ENCODE assay signal across 12 cellular contexts in the genomic region with DNA sequence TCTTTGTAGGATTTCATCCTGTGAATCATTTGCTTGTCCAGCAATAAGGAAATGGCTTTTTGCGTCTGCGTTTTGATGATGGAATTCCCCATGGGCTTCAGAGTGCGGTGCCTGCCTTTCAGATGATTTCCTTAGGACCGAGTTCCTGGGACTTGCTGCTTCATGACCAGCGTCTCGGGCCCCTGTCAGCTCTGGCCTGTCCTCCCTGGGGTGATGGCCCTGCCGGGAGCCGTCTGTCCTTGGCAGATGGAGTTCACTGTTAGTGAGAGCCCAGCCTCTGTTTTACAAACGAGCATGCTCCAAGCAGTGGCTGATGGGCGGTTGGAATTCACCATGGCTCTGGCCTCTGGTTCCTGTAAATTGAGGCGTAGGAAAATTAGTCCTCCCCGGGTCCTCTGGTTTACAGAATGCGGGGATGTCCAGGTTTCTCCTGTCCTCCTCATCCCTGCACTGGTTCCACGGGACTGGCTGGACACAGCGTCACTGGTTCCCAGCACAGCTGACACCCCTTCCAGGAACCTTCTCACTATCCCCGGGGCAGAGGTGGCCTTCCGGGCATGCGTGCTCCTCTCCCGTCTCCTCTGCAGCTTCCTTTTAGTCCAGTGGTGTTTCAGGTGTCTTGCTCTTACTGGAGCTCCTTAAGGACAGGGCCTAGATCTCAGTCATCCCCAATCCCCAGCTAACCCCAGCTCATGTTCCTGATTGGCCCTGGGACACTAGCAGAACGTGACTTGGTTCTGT. TPM values are rescaled to one million over a fixed set of nuclear protein-coding genes. Genes with fewer than 3 reads are reported as not detected.
DNase-seq lines count a peak whose midpoint lies in the region; ATAC-seq and TF ChIP-seq lines count a peak whose summit lies in the region.
"Had no signal": no experiment of that assay in that cellular context is flagged by ENCODE, and none has a peak within 500 bp of the region (broad histone marks: within the 10 kb centered on the region; RNA-seq: fewer than 3 reads in every experiment).

No MANE protein-coding gene starts in this region.

- peaks cover 30% of the 10 kb centered on the region for H3K36me3 ChIP-seq in BLaER1
- H3K36me3 ChIP-seq in neural progenitor cell: no peaks in the 10 kb centered on the region

- H3K27ac ChIP-seq in BLaER1: peak overlapping the region; percentile 99
- H3K27ac ChIP-seq in neural progenitor cell: peak overlapping the region; percentile 46

- H3K4me2 ChIP-seq in BLaER1 (peak overlapping the region; percentile 99), neural progenitor cell (peak overlapping the region; percentile 29)

- no peak for TF ChIP-seq CTCF in HFFc6 (IDR thresholded peaks at IDR 0.05)
- TF ChIP-seq CTCF in neural progenitor cell (IDR thresholded peaks at IDR 0.05): no peak

- H3K4me3 Mint-ChIP-seq in HFFc6: no peak overlapping the region
- no peak overlapping the region for H3K4me3 Mint-ChIP-seq in neural progenitor cell

- peak overlapping the region; percentile 66 for H3K4me3 ChIP-seq in BLaER1
- H3K4me3 ChIP-seq in neural progenitor cell: no peak overlapping the region

- H3K27me3 Mint-ChIP-seq in HFFc6 (ENCODE audit: insufficient read depth) (no peaks in the 10 kb centered on the region; the same call in none of the 2 replicates), neural progenitor cell (ENCODE audit: insufficient read depth, low read depth) (no peaks in the 10 kb centered on the region)

- peaks cover 11% of the 10 kb centered on the region for H3F3A ChIP-seq in neural progenitor cell (ENCODE audit: low read depth)

- H3K9me3 ChIP-seq in BLaER1 (peaks cover 5% of the 10 kb centered on the region; the same call in 1 of the 2 replicates), neural progenitor cell (ENCODE audit: low read depth) (no peaks in the 10 kb centered on the region)

- H3K4me1 ChIP-seq in BLaER1 (peaks cover 81% of the 10 kb centered on the region), neural progenitor cell (peaks cover 43% of the 10 kb centered on the region)

- H3K9me3 Mint-ChIP-seq in HFFc6 (no peaks in the 10 kb centered on the region), neural progenitor cell (peaks cover 5% of the 10 kb centered on the region)

- H3K4me1 Mint-ChIP-seq in HFFc6 (ENCODE audit: low read depth) (peaks cover 35% of the 10 kb centered on the region), neural progenitor cell (peaks cover 57% of the 10 kb centered on the region)

- H3K27ac Mint-ChIP-seq in HFFc6: peak overlapping the region; percentile 44
- H3K27ac Mint-ChIP-seq in neural progenitor cell: peak overlapping the region; percentile 90

- peaks cover 26% of the 10 kb centered on the region for H4K20me1 ChIP-seq in BLaER1
- H4K20me1 ChIP-seq in neural progenitor cell (ENCODE audit: low read depth): peaks cover 64% of the 10 kb centered on the region

- H3K9ac ChIP-seq in BLaER1 (peak overlapping the region; percentile 89), neural progenitor cell (no peak overlapping the region)

- DNase-seq in HFFc6: no peak
- peak; percentile 65 for DNase-seq in dermis blood vessel endothelial cell
- no peak for DNase-seq in neural progenitor cell (ENCODE audit: low spot score)
- DNase-seq in NCI-H2081 treated with DMSO at 0.1 percent for 48 hours (lab: John Stamatoyannopoulos, UW): no peak
- no peak for DNase-seq in NCI-H2171 (lab: John Stamatoyannopoulos, UW)
- DNase-seq: activated CD4-positive, alpha-beta T cell treated with anti-CD3 and anti-CD28 coated beads for 1 hour; activated naive CD4-positive, alpha-beta T cell treated with anti-CD3 and anti-CD28 coated beads, Interleukin-2, amount 50 U/mL, for 16 hours; NCI-H1105; NCI-H774 had no signal

- peaks cover 49% of the 10 kb centered on the region for H3K79me2 ChIP-seq in neural progenitor cell (ENCODE audit: low read depth)

- ATAC-seq in HG03354 (IDR thresholded peaks at IDR 0.05; ENCODE audit: poor library complexity, severe bottlenecking, unreplicated experiment) (no peak), HG02763 (IDR thresholded peaks at IDR 0.05; ENCODE audit: unreplicated experiment) (no peak)

- no peaks in the 10 kb centered on the region for H3K36me3 Mint-ChIP-seq in HFFc6 (ENCODE audit: low read depth)
- H3K36me3 Mint-ChIP-seq in neural progenitor cell: peaks cover 7% of the 10 kb centered on the region

- no peaks in the 10 kb centered on the region for H3K27me3 ChIP-seq in BLaER1
- H3K27me3 ChIP-seq in neural progenitor cell: no peaks in the 10 kb centered on the region

- H2AFZ ChIP-seq in neural progenitor cell (replicated peaks): no peak overlapping the region

RNA-seq across cellular contexts. Expression of gene TBC1D14, which starts 34.9 kb away (rescaled TPM):
- 10 to 100 TPM; 23.3 to 32.5 (median 27.9) TPM for total RNA-seq in HFFc6 (2021; fragmentation: NEBNext Ultra II Directional; extraction: Animal tissue kit (Norgen Biotek cat#: 25700))
- 28.2 and 30.0 TPM in 2 replicates for total RNA-seq in dermis blood vessel endothelial cell
- 47.9 and 58.8 TPM in 2 replicates for total RNA-seq in neural progenitor cell (ENCODE audit: low replicate concordance)
